ENCODE assay signal across 8 cellular contexts in the genomic region with DNA sequence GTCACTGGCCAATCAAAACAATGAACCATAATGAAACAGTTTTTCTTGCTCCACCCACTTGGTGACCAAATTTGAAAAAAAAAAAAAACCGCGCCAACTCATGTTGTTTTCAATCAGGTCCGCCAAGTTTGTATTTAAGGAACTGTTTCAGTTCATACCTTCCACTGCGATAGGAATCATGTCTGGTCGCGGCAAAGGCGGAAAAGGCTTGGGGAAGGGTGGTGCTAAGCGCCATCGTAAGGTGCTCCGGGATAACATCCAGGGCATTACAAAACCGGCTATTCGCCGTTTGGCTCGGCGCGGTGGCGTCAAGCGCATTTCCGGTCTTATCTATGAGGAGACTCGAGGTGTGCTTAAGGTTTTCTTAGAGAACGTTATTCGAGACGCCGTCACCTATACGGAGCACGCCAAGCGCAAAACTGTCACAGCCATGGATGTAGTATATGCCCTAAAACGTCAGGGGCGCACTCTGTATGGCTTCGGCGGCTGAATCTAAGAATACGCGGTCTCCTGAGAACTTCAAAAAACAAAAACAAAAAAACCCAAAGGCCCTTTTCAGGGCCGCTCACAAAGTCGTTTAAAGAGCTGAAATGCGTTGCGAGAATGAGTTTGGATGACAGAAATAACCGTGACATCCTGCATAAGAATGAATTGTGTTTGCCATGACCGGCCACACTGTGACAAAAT. TPM values are rescaled to one million over a fixed set of nuclear protein-coding genes. Genes with fewer than 3 reads are reported as not detected.
DNase-seq lines count a peak whose midpoint lies in the region; ATAC-seq and TF ChIP-seq lines count a peak whose summit lies in the region.

No MANE protein-coding gene starts in this region.

- intact Hi-C loops in left lung (cut with DNase I): no loop called here

- ATAC-seq in HG03378 (IDR thresholded peaks at IDR 0.05; ENCODE audit: unreplicated experiment): peak; percentile 82
- ATAC-seq in left lung: peak; percentile 94

- no peaks in the 10 kb centered on the region for H3K9me3 ChIP-seq in left lung

- peak overlapping the region; percentile 80 to 82 for H3K27ac ChIP-seq in left lung

- TF ChIP-seq POLR2A in GM19099 (IDR thresholded peaks at IDR 0.05; ENCODE audit: extremely low read depth, insufficient read length, low read depth): peak; percentile 99

- H3K4me3 ChIP-seq in left lung: peak overlapping the region; percentile 26 to 40

- peak; percentile 97 to 100 for DNase-seq in AML-193 (lab: John Stamatoyannopoulos, UW)
- peak; percentile 97 for DNase-seq in NCI-H69 (lab: John Stamatoyannopoulos, UW)
- peak; percentile 84 for DNase-seq in activated CD4-positive, alpha-beta T cell treated with anti-CD3 and anti-CD28 coated beads, Interleukin-2, amount 50 U/mL, for 1 hour
- DNase-seq in dedifferentiated amniotic fluid mesenchymal stem cell (ENCODE audit: extremely low spot score): peak; percentile 90
- peak; percentile 89 to 90 for DNase-seq in left lung
- peak; percentile 77 to 80 for DNase-seq in stimulated activated CD4-positive, alpha-beta T cell treated with anti-CD3 and anti-CD28 coated beads, Interleukin-2, amount 100 ng/mL, for 48 hours

- no peaks in the 10 kb centered on the region for H3K36me3 ChIP-seq in left lung

- no peaks in the 10 kb centered on the region for H3K27me3 ChIP-seq in left lung

- peaks cover 4 to 11% of the 10 kb centered on the region in 2 donors for H3K4me1 ChIP-seq in left lung

- peak in 1 of 2 donors; percentile 13 for TF ChIP-seq CTCF in left lung (IDR thresholded peaks at IDR 0.05)

RNA-seq across cellular contexts. Expression of a gene that starts 16.7 kb away (rescaled TPM):
- total RNA-seq in left lung: 10 to 100 TPM; 11.8 to 12.7 TPM

Comparison
In these comparisons a context has a peak if more than half of its experiments do, and no peak if none do; other contexts are left out.
1. Peak in every context shown above with its lines: DNase-seq, ATAC-seq, H3K4me3 ChIP-seq and H3K27ac ChIP-seq.